22 cellular contexts compared by ENCODE assay signal in the genomic region with DNA sequence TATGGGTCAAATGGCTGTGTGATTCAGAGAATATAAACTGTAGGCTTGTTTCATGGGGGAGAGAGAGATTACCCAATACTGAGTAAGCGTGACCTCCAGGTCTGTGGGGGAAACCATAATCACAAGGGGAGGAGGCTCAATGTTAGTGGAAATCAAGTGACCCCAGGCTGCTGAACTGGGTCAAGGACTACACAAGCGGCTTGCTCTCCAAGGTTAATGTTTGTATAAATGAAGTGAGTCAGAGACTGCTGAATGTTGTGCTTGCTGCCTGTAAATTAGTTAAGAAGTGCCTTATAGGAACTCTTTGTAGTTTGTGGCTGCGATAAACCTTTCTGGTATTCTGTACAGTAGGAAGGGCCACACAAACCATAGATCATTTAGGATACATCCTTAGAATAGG.
A peak's percentile ranks its signal among the peaks of the same experiment; 100 is the strongest.
DNase-seq lines count a peak whose midpoint lies in the region; ATAC-seq and TF ChIP-seq lines count a peak whose summit lies in the region.
"Had no signal": no experiment of that assay in that cellular context is flagged by ENCODE, and none has a peak within 500 bp of the region (broad histone marks: within the 10 kb centered on the region; RNA-seq: fewer than 3 reads in every experiment).

No MANE protein-coding gene starts in this region.

- H3K27ac ChIP-seq in upper lobe of right lung: no peak overlapping the region
- H3K27ac ChIP-seq: 22Rv1, A549, C4-2B had no signal

- ATAC-seq in upper lobe of right lung: peak; percentile 68
- ATAC-seq in GM18858 (IDR thresholded peaks at IDR 0.05; ENCODE audit: unreplicated experiment): no peak
- ATAC-seq in GM19452 (IDR thresholded peaks at IDR 0.05; ENCODE audit: unreplicated experiment): no peak
- ATAC-seq: A549, GM12878, GM23338, HCT116, HepG2 had no signal

- DNase-seq in Caki2 (ENCODE audit: low read depth) (peak; percentile 49), MG63 (peak; percentile 9), islet precursor cell (peak; percentile 30), upper lobe of right lung (no peak), COLO668 (lab: John Stamatoyannopoulos, UW; ENCODE audit: unreplicated experiment) (no peak)
- DNase-seq: AML-193; Calu3; CD4-positive, alpha-beta T cell; DMS79 treated with DMSO at 0.1 percent for 48 hours; EL; H7; HFFc6; KBM-7 had no signal

- no peaks in the 10 kb centered on the region for H3K27me3 ChIP-seq in MG63
- H3K27me3 ChIP-seq in upper lobe of right lung: no peaks in the 10 kb centered on the region

- no peaks in the 10 kb centered on the region for H3K9me3 ChIP-seq in MG63
- no peaks in the 10 kb centered on the region for H3K9me3 ChIP-seq in upper lobe of right lung
- H3K9me3 ChIP-seq: A549 had no signal

- no peak for TF ChIP-seq CTCF in upper lobe of right lung (IDR thresholded peaks at IDR 0.05)

- H3K36me3 ChIP-seq in MG63: no peaks in the 10 kb centered on the region
- H3K36me3 ChIP-seq in upper lobe of right lung: no peaks in the 10 kb centered on the region

- no peaks in the 10 kb centered on the region for H3K4me1 ChIP-seq in upper lobe of right lung
- H3K4me1 ChIP-seq: A549 had no signal

- H3K4me3 ChIP-seq in MG63: no peak overlapping the region
- H3K4me3 ChIP-seq in upper lobe of right lung: no peak overlapping the region
- H3K4me3 ChIP-seq: A549, GM12878, GM23338 had no signal

- in situ Hi-C loops in Caki2 (cut with HindIII; ENCODE audit: low pct_unique_long_range_greater_than_20kb, low sequenced_read_pairs): no loop called here

- intact Hi-C loops in upper lobe of right lung (cut with DNase I): no loop called here

Comparison
In these comparisons a context has a peak if more than half of its experiments do, and no peak if none do; other contexts are left out.
1. DNase-seq: peak in Caki2 (single experiment), MG63 (single experiment) and islet precursor cell (single experiment); none in upper lobe of right lung (single experiment) and COLO668 (single experiment).